Comparison of ENCODE assay signal across 8 cellular contexts in the genomic region with DNA sequence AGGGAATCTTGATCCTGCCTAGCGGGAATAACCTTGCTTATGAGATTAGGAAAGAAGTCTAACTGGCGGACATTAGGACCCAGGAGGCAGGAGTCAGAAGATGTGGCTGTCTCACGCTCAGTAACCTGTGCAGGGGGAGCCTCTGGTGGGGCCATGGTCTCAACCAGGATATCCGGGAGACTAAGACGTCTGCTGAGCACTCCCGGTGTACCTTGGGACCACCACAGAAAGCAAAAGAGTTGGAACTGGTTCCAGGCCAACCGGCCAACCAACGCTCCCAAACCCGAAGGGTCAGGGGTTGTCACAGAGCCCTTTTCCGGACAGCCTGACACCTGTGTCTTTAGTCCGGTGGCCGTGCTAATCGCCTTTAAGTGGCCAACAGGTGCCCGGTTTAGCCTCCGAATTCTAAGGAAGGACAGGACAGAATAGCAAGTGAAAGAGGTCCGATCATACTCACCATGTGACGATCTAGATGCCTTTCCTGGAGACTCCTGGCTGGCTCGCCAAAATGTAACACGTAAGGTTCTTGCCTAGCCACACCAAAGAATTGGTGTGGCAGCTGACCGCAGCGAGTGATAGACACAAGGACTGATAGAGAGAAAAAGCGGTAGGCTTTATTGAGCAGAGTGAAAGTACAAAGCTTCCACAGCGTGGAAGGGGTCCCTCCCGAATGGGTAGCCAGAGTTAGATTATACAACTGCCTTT.
DNase-seq lines count a peak whose midpoint lies in the region; TF ChIP-seq lines count a peak whose summit lies in the region.

No MANE protein-coding gene starts in this region.

- no TSS peak for BruUV-seq in A673 (replicated peaks; lab: Mats Ljungman, UMichigan)

- TF ChIP-seq EP300 in ovary (IDR thresholded peaks at IDR 0.05) = no peak

- CTCF ChIA-PET in A673 (lab: Charles Lee) = no interaction called here

- no peak overlapping the region for H3K27ac ChIP-seq in OCI-LY3 (ENCODE audit: low read length)
- H3K27ac ChIP-seq in ovary = no peak overlapping the region
- no peak overlapping the region for H3K27ac ChIP-seq in A673 (ENCODE audit: low read depth, low read length, poor library complexity, severe bottlenecking)

- 45 to 71% (median 65%) methylated on average over 24 of the region's 24 CpGs for WGBS in ovary, 3 donors

- POLR2A ChIA-PET in A673 (lab: Charles Lee; ENCODE audit: low non-redundant PET) = no interaction called here

- peak overlapping the region; percentile 70 for H3K4me3 ChIP-seq in GM06990 (replicated peaks; ENCODE audit: low read depth, low read length)
- peak overlapping the region; percentile 66 for H3K4me3 ChIP-seq in H7 (ENCODE audit: insufficient read depth, low read depth, low read length)
- peak overlapping the region; percentile 87 for H3K4me3 ChIP-seq in OCI-LY3 (ENCODE audit: low read length)
- H3K4me3 ChIP-seq in epithelial cell of esophagus (ENCODE audit: low read length) = peak overlapping the region; percentile 51
- H3K4me3 ChIP-seq in ovary = peak overlapping the region; percentile 23
- H3K4me3 ChIP-seq in A673 (ENCODE audit: low read depth, low read length, poor library complexity, severe bottlenecking) = no peak overlapping the region

- H4K20me1 ChIP-seq in OCI-LY3 (ENCODE audit: insufficient read depth, low read length) = no peaks in the 10 kb centered on the region

- no peaks in the 10 kb centered on the region for H3K36me3 ChIP-seq in GM06990 (ENCODE audit: control insufficient read depth, insufficient read depth, low read length)
- H3K36me3 ChIP-seq in H7 (replicated peaks; ENCODE audit: control insufficient read depth, insufficient read depth, low read length) = no peaks in the 10 kb centered on the region
- no peaks in the 10 kb centered on the region for H3K36me3 ChIP-seq in OCI-LY3 (replicated peaks; ENCODE audit: low read depth, low read length)
- H3K36me3 ChIP-seq in ovary = no peaks in the 10 kb centered on the region
- H3K36me3 ChIP-seq in A673 (ENCODE audit: insufficient read depth, low read length, poor library complexity, severe bottlenecking) = no peaks in the 10 kb centered on the region

- peak overlapping the region; percentile 84 for H2AFZ ChIP-seq in OCI-LY3 (ENCODE audit: low read depth, low read length)

- DNase-seq in GM06990 (ENCODE audit: extremely low read depth, insufficient read length) = no peak
- DNase-seq in H7 = no peak
- peak; percentile 5 for DNase-seq in epithelial cell of esophagus (ENCODE audit: low read depth)
- DNase-seq in ovary = no peak
- DNase-seq in SIG-M5 treated with dmso at 0.1 percent for 504 hours (lab: John Stamatoyannopoulos, UW; ENCODE audit: unreplicated experiment) = no peak
- no peak for DNase-seq in HCEC 1CT
- no peak for DNase-seq in A673 (ENCODE audit: low spot score)

- peak overlapping the region; percentile 73 for H3K4me2 ChIP-seq in OCI-LY3 (ENCODE audit: low read length)

- TF ChIP-seq POLR2A in ovary (IDR thresholded peaks at IDR 0.05) = no peak

- TF ChIP-seq CTCF in GM06990 (IDR thresholded peaks at IDR 0.05; ENCODE audit: insufficient read depth, low read length, poor library complexity, severe bottlenecking) (no peak), OCI-LY3 (IDR thresholded peaks at IDR 0.05; ENCODE audit: low read depth, low read length) (no peak), epithelial cell of esophagus (IDR thresholded peaks at IDR 0.05; ENCODE audit: insufficient read depth, low read depth, low read length, missing control alignments) (no peak), ovary (IDR thresholded peaks at IDR 0.05) (no peak), A673 (conservative IDR thresholded peaks at IDR 0.05; ENCODE audit: low read depth, low read length) (no peak)

- H3K4me1 ChIP-seq in OCI-LY3 (ENCODE audit: low read length) = peaks cover 7% of the 10 kb centered on the region; the same call in 1 of the 2 replicates
- H3K4me1 ChIP-seq in ovary (ENCODE audit: insufficient read depth) = no peaks in the 10 kb centered on the region
- no peaks in the 10 kb centered on the region for H3K4me1 ChIP-seq in A673 (ENCODE audit: insufficient read depth, low read length, poor library complexity, severe bottlenecking)

- H3K79me2 ChIP-seq in OCI-LY3 (ENCODE audit: low read length) = no peaks in the 10 kb centered on the region

- H3K27me3 ChIP-seq in GM06990 (replicated peaks; ENCODE audit: control insufficient read depth, insufficient read depth, low read length) = no peaks in the 10 kb centered on the region
- no peaks in the 10 kb centered on the region for H3K27me3 ChIP-seq in H7 (ENCODE audit: control insufficient read depth, insufficient read depth, low read length)
- no peaks in the 10 kb centered on the region for H3K27me3 ChIP-seq in OCI-LY3 (ENCODE audit: low read depth, low read length)
- H3K27me3 ChIP-seq in ovary = no peaks in the 10 kb centered on the region
- H3K27me3 ChIP-seq in A673 (replicated peaks; ENCODE audit: insufficient read depth, low read depth, low read length, poor library complexity) = no peaks in the 10 kb centered on the region

- intact Hi-C loops in ovary (cut with DNase I) = no loop called here
- intact Hi-C loops in A673 (cut with micrococcal nuclease; ENCODE audit: unreplicated experiment) = no loop called here

- H3K9me3 ChIP-seq in OCI-LY3 (ENCODE audit: insufficient read depth, low read length) (no peaks in the 10 kb centered on the region), ovary (no peaks in the 10 kb centered on the region), A673 (ENCODE audit: low read depth, low read length, poor library complexity, severe bottlenecking) (peaks cover 5% of the 10 kb centered on the region)

- H3K9ac ChIP-seq in OCI-LY3 (ENCODE audit: low read length) = peak overlapping the region; percentile 79
